17 cellular contexts compared by ENCODE assay signal in the genomic region with DNA sequence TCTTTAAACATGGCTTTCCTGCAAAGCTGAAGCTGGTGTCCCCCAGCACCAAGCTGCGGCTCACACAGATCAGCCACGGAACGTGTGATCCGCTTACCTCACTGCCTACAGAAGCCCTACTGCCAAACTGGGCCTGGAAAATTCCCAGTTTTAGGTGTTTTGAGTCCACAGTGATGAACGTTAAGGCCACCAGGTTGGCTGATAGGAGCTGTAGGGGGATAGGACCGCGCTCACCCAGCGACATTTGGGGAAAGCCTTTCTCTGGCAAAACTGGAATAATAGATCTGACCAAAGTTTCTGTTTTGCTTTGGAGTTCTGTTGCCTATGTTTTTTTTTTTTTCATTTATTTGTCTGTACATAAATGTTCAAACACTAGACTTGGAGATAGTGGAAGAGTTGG. TPM values are rescaled to one million over a fixed set of nuclear protein-coding genes. Genes with fewer than 3 reads are reported as not detected.
DNase-seq lines count a peak whose midpoint lies in the region; ATAC-seq, FAIRE-seq and TF ChIP-seq lines count a peak whose summit lies in the region.
"Had no signal": no experiment of that assay in that cellular context is flagged by ENCODE, and none has a peak within 500 bp of the region (broad histone marks: within the 10 kb centered on the region; RNA-seq: fewer than 3 reads in every experiment).

No MANE protein-coding gene starts in this region.

- no peak for ATAC-seq in RWPE2 (ENCODE audit: low read depth)
- ATAC-seq: A549, HCT116 had no signal

- FAIRE-seq in RCC 7860 (lab: Jason Lieb, UNC): no peak
- FAIRE-seq: A549, H54 had no signal

- peaks cover 12% of the 10 kb centered on the region for H3K4me1 ChIP-seq in RWPE2 (ENCODE audit: insufficient read depth, poor library complexity, severe bottlenecking)
- H3K4me1 ChIP-seq: A549, Caco-2 had no signal

- no peaks in the 10 kb centered on the region for H3K9me3 ChIP-seq in RWPE2 (ENCODE audit: severe bottlenecking)
- H3K9me3 ChIP-seq: A549, Caco-2 had no signal

- no peaks in the 10 kb centered on the region for H3K27me3 ChIP-seq in RWPE2 (ENCODE audit: insufficient read depth, poor library complexity, severe bottlenecking)

- H3K4me3 ChIP-seq in RWPE2 (ENCODE audit: severe bottlenecking): no peak overlapping the region
- H3K4me3 ChIP-seq: A549, GM23248 had no signal

- H3K36me3 ChIP-seq in RWPE2 (ENCODE audit: low read depth): no peaks in the 10 kb centered on the region; the same call in 1 of the 2 replicates

- H3K9me3 Mint-ChIP-seq in glutamatergic neuron (ENCODE audit: unreplicated experiment): peaks cover 5% of the 10 kb centered on the region
- H3K9me3 Mint-ChIP-seq: CD14-positive monocyte; CD8-positive, alpha-beta memory T cell had no signal

- peak overlapping the region; percentile 0 for H3K27ac Mint-ChIP-seq in glutamatergic neuron (ENCODE audit: unreplicated experiment)
- H3K27ac Mint-ChIP-seq: CD14-positive monocyte; CD8-positive, alpha-beta memory T cell had no signal

- H3K4me1 Mint-ChIP-seq in glutamatergic neuron (ENCODE audit: low read depth, unreplicated experiment): peaks cover 44% of the 10 kb centered on the region

- in situ Hi-C loops in G401 (cut with HindIII; ENCODE audit: low sequenced_read_pairs): no loop called here

- TF ChIP-seq CTCF in RWPE2 (IDR thresholded peaks at IDR 0.05; ENCODE audit: poor library complexity, severe bottlenecking) (no peak), glutamatergic neuron (IDR thresholded peaks at IDR 0.05; ENCODE audit: partially characterized antibody, unreplicated experiment) (no peak)

- H3K27ac ChIP-seq in RWPE2 (ENCODE audit: poor library complexity, severe bottlenecking): peak overlapping the region; percentile 66
- H3K27ac ChIP-seq: A549, GM23248, HL-60 had no signal

- DNase-seq in G401 (ENCODE audit: low spot score) (peak; percentile 42), RWPE2 (ENCODE audit: low spot score) (no peak), glutamatergic neuron (no peak), retina (peak; percentile 33), NCI-H82 treated with DMSO at 0.1 percent for 48 hours (lab: John Stamatoyannopoulos, UW; ENCODE audit: unreplicated experiment) (no peak), inferior parietal cortex (ENCODE audit: extremely low spot score) (no peak), RCC 7860 (ENCODE audit: low spot score) (no peak)
- DNase-seq: Caco-2; CD8-positive, alpha-beta memory T cell; DND-41; GF-D8; GM23248 had no signal

- peaks cover 13% of the 10 kb centered on the region for H3K27me3 Mint-ChIP-seq in glutamatergic neuron (ENCODE audit: unreplicated experiment)
- H3K27me3 Mint-ChIP-seq: CD8-positive, alpha-beta memory T cell had no signal

- H3K36me3 Mint-ChIP-seq in glutamatergic neuron (ENCODE audit: unreplicated experiment): no peaks in the 10 kb centered on the region

- peak overlapping the region; percentile 33 for H3K4me3 Mint-ChIP-seq in glutamatergic neuron (ENCODE audit: unreplicated experiment)
- H3K4me3 Mint-ChIP-seq: CD14-positive monocyte; CD8-positive, alpha-beta memory T cell had no signal

RNA-seq across cellular contexts. Expression of a gene that starts 14.8 kb away (rescaled TPM):
- total RNA-seq in G401 (2014; rRNA removed; shearing (Covaris generic)): 2.8 and 3.2 TPM in 2 replicates
- total RNA-seq in glutamatergic neuron (ENCODE audit: unreplicated experiment): 19.0 TPM
- total RNA-seq: Caco-2 had no signal

RNA-seq across cellular contexts. Expression of a gene that starts 39.7 kb away (rescaled TPM):
- 23.6 and 32.7 TPM in 2 replicates for total RNA-seq in G401 (2014; rRNA removed; shearing (Covaris generic))
- total RNA-seq in glutamatergic neuron (ENCODE audit: unreplicated experiment): 55.1 TPM

RNA-seq across cellular contexts. Expression of a gene that starts 39.8 kb away (rescaled TPM):
- total RNA-seq in G401 (2014; rRNA removed; shearing (Covaris generic)): 32.4 and 47.1 TPM in 2 replicates
- total RNA-seq in glutamatergic neuron (ENCODE audit: unreplicated experiment): 20.1 TPM

Comparison
In these comparisons a context has a peak if more than half of its experiments do, and no peak if none do; other contexts are left out.
1. DNase-seq: peak in G401 (single experiment) and retina (single experiment); none in RWPE2 (single experiment), glutamatergic neuron (single experiment), NCI-H82 treated with DMSO at 0.1 percent for 48 hours (single experiment), inferior parietal cortex (single experiment) and RCC 7860 (single experiment).